26 cellular contexts compared by ENCODE assay signal in genomic region chr21:44840771-44841170, GRCh38.
"Had no signal": no experiment of that assay in that cellular context is flagged by ENCODE, and none has a peak within 500 bp of the region (broad histone marks: within the 10 kb centered on the region; RNA-seq: fewer than 3 reads in every experiment).

No MANE protein-coding gene starts in this region.

- DNase-seq: IMR-90; Karpas-422; KG1; MG63; NCI-H1092; NCI-H1105 treated with DMSO at 0.1 percent for 48 hours; NCI-H1417 treated with DMSO at 0.1 percent for 48 hours; NCI-H146; NCI-H1694 treated with DMSO at 0.1 percent for 48 hours; NCI-H1930; NCI-H2081; NCI-H2107; NCI-H2227 treated with DMSO at 0.1 percent for 48 hours; NCI-H524; NCI-H526 treated with DMSO at 0.1 percent for 48 hours; NCI-H774; NK-92 treated with Interleukin-12 subunit alpha and Interleukin-12 subunit beta, amount 100 ng/mL, for 24 hours; OCI-M1; PC-9; SHP77 treated with DMSO at 0.1 percent for 48 hours; SJCRH30; T-helper 1 cell had no signal

- H3K36me3 ChIP-seq: MG63, Peyer's patch, SJCRH30 had no signal

- H3K4me2 ChIP-seq: PC-9 had no signal

- H3K27me3 ChIP-seq: MG63, Peyer's patch, SJCRH30 had no signal

- H3K4me3 ChIP-seq: MG63, PC-9, Peyer's patch, SJCRH30 had no signal

- ATAC-seq: HepG2, Right ventricle myocardium inferior, SK-N-SH treated with all-trans-retinoic acid at 6 μM for 48 hours had no signal

- H3K9me3 ChIP-seq: MG63, Peyer's patch, SJCRH30 had no signal

- H3K27ac ChIP-seq: PC-9, Peyer's patch, SJCRH30 had no signal

- FAIRE-seq: HepG2 had no signal

- H2AFZ ChIP-seq: PC-9 had no signal
